ENCODE assay signal across 9 cellular contexts in genomic region chr2:46984642-46985476, GRCh38. TPM values are rescaled to one million over a fixed set of nuclear protein-coding genes. Genes with fewer than 3 reads are reported as not detected.
DNase-seq lines count a peak whose midpoint lies in the region; ATAC-seq, FAIRE-seq and TF ChIP-seq lines count a peak whose summit lies in the region.
"Had no signal": no experiment of that assay in that cellular context is flagged by ENCODE, and none has a peak within 500 bp of the region (broad histone marks: within the 10 kb centered on the region; RNA-seq: fewer than 3 reads in every experiment).

No MANE protein-coding gene starts in this region.

- peak; percentile 38 to 41 for DNase-seq in activated CD4-positive, alpha-beta T cell treated with anti-CD3 and anti-CD28 coated beads for 24 hours (ENCODE audit: low read depth in 2 of 2)
- DNase-seq in activated CD4-positive, alpha-beta T cell treated with anti-CD3 and anti-CD28 coated beads for 1 hour = no peak
- DNase-seq in RWPE1 (ENCODE audit: low spot score) (peak; percentile 94), astrocyte (ENCODE audit: low read depth) (peak; percentile 96), left colon (peak; percentile 35 to 71), DMS53 treated with DMSO at 0.1 percent for 48 hours (lab: John Stamatoyannopoulos, UW; ENCODE audit: unreplicated experiment) (no peak)
- peak; percentile 39 to 55 (median 50) for DNase-seq in stimulated activated CD4-positive, alpha-beta T cell treated with anti-CD3 and anti-CD28 coated beads, TNF-alpha, amount 100 ng/mL, for 48 hours (ENCODE audit: low read depth in 3 of 3)

- peak overlapping the region; percentile 44 for H2AFZ ChIP-seq in astrocyte (ENCODE audit: low read depth, low read length)

- H3K27ac Mint-ChIP-seq in astrocyte (ENCODE audit: unreplicated experiment) = peak overlapping the region; percentile 95

- POLR2A ChIA-PET in RWPE1 (lab: Yijun Ruan, JAX; ENCODE audit: low non-redundant PET) = no interaction called here

- H3K9me3 Mint-ChIP-seq in astrocyte (ENCODE audit: unreplicated experiment) = no peaks in the 10 kb centered on the region

- H3K4me1 Mint-ChIP-seq in astrocyte (ENCODE audit: low read depth, unreplicated experiment) = peaks cover 52% of the 10 kb centered on the region

- H3K27ac ChIP-seq in RWPE1 (peak overlapping the region; percentile 96), astrocyte (ENCODE audit: low read depth, low read length) (peak overlapping the region; percentile 89)
- H3K27ac ChIP-seq: C4-2B had no signal

- no peaks in the 10 kb centered on the region for H3K27me3 Mint-ChIP-seq in astrocyte (ENCODE audit: low read depth, unreplicated experiment)

- no peaks in the 10 kb centered on the region for H3K27me3 ChIP-seq in astrocyte (ENCODE audit: insufficient read depth, low read length)

- CTCF ChIA-PET in RWPE1 (lab: Yijun Ruan, JAX) = interaction anchor here (0.6 to 1.0 kb wide), 2 partner anchors 16 to 338 kb away, joined by 3 to 5 read pairs; no protein-coding TSS in a partner anchor

- peak overlapping the region; percentile 71 for H3K4me2 ChIP-seq in astrocyte (ENCODE audit: low read length)

- ATAC-seq in HG02981 (IDR thresholded peaks at IDR 0.05; ENCODE audit: unreplicated experiment) (peak; percentile 32), left colon (no peak)

- peaks cover 12% of the 10 kb centered on the region for H3K36me3 Mint-ChIP-seq in astrocyte (ENCODE audit: low read depth, unreplicated experiment)

- TF ChIP-seq CTCF in RWPE1 (conservative IDR thresholded peaks at IDR 0.05; ENCODE audit: low read depth) (no peak), astrocyte (IDR thresholded peaks at IDR 0.05; ENCODE audit: insufficient read depth, low read depth, low read length) (no peak)

- peak overlapping the region; percentile 87 for H3K9ac ChIP-seq in astrocyte (ENCODE audit: low read length)

- no peaks in the 10 kb centered on the region for H4K20me1 ChIP-seq in astrocyte (ENCODE audit: insufficient read depth, low read length)

- H3K4me3 ChIP-seq in astrocyte (ENCODE audit: insufficient read depth, low read depth, low read length) = no peak overlapping the region

- H3K36me3 ChIP-seq in astrocyte (ENCODE audit: insufficient read depth, low read length) = peaks cover 8% of the 10 kb centered on the region

- peak; percentile 98 for FAIRE-seq in astrocyte (lab: Jason Lieb, UNC)

- H3K79me2 ChIP-seq in astrocyte (ENCODE audit: insufficient read depth, low read length) = peaks cover 12% of the 10 kb centered on the region

- intact Hi-C loops in left colon (cut with DNase I, micrococcal nuclease) = no loop called here

- H3K9me3 ChIP-seq in astrocyte (ENCODE audit: insufficient read depth, low read depth, low read length) = no peaks in the 10 kb centered on the region

- H3K4me1 ChIP-seq in astrocyte (ENCODE audit: insufficient read depth, low read length) = peaks cover 56% of the 10 kb centered on the region

- no peak overlapping the region for H3K4me3 Mint-ChIP-seq in astrocyte (ENCODE audit: unreplicated experiment)

RNA-seq across cellular contexts. Expression of gene TTC7A, which starts 43.8 kb away (rescaled TPM):
- total RNA-seq in astrocyte (13.1 and 16.4 TPM in 2 replicates), left colon (10 to 100 TPM; 37.1 to 43.4 TPM)

Comparison
In these comparisons a context has a peak if more than half of its experiments do, and no peak if none do; other contexts are left out.
1. DNase-seq: peak in activated CD4-positive, alpha-beta T cell treated with anti-CD3 and anti-CD28 coated beads for 24 hours (2 of 2), RWPE1 (single experiment), astrocyte (single experiment), left colon (2 of 2) and stimulated activated CD4-positive, alpha-beta T cell treated with anti-CD3 and anti-CD28 coated beads, TNF-alpha, amount 100 ng/mL, for 48 hours (3 of 3); none in activated CD4-positive, alpha-beta T cell treated with anti-CD3 and anti-CD28 coated beads for 1 hour (single experiment) and DMS53 treated with DMSO at 0.1 percent for 48 hours (single experiment).